In genomic region chr13:45119990-45120864, GRCh38 we compare ENCODE assay signal across 1 cellular context.
A peak's percentile ranks its signal among the peaks of the same experiment; 100 is the strongest.
TF ChIP-seq lines count a peak whose summit lies in the region.

Gene GTF2F2 (plus strand): TSS chr13:45120510. CDS start chr13:45120656, 146 bp downstream.

TF ChIP-seq in WTC11, 78 proteins besides CTCF, POLR2A, EP300 and RAD21 (continued from another document):
- TF ChIP-seq HMGXB4 (CRISPR knock-in tag; IDR thresholded peaks at IDR 0.05), result no peak
- no peak for TF ChIP-seq USF2 (CRISPR knock-in tag; IDR thresholded peaks at IDR 0.05)
- TF ChIP-seq E2F1 (CRISPR knock-in tag; IDR thresholded peaks at IDR 0.05), result no peak
- no peak for TF ChIP-seq ATF3 (CRISPR knock-in tag; conservative IDR thresholded peaks at IDR 0.05)
- no peak for TF ChIP-seq GTF2I (CRISPR knock-in tag; conservative IDR thresholded peaks at IDR 0.05)
- no peak for TF ChIP-seq ATF6 (CRISPR knock-in tag; IDR thresholded peaks at IDR 0.05)
- no peak for TF ChIP-seq STAT6 (CRISPR knock-in tag; conservative IDR thresholded peaks at IDR 0.05; ENCODE audit: low read depth)
- no peak for TF ChIP-seq ZNF121 (CRISPR knock-in tag; IDR thresholded peaks at IDR 0.05)
- TF ChIP-seq ZNF512 (CRISPR knock-in tag; IDR thresholded peaks at IDR 0.05; ENCODE audit: borderline replicate concordance), result no peak
- TF ChIP-seq ATF1 (CRISPR knock-in tag; IDR thresholded peaks at IDR 0.05), result no peak
- TF ChIP-seq TEAD1 (CRISPR knock-in tag; IDR thresholded peaks at IDR 0.05), result peak; percentile 80; the same call in 1 of the 2 replicates
- no peak for TF ChIP-seq EMX1 (CRISPR knock-in tag; IDR thresholded peaks at IDR 0.05)
- no peak for TF ChIP-seq ELF4 (CRISPR knock-in tag; IDR thresholded peaks at IDR 0.05; ENCODE audit: low read depth)
- TF ChIP-seq ZNF423 (CRISPR knock-in tag; IDR thresholded peaks at IDR 0.05), result no peak
- TF ChIP-seq AFF4 (CRISPR knock-in tag; IDR thresholded peaks at IDR 0.05; ENCODE audit: borderline replicate concordance), result no peak
- no peak; the same call in 1 of the 2 replicates for TF ChIP-seq CREB1 (CRISPR knock-in tag; IDR thresholded peaks at IDR 0.05)
- TF ChIP-seq ZNF219 (CRISPR knock-in tag; IDR thresholded peaks at IDR 0.05; ENCODE audit: borderline replicate concordance), result no peak
- no peak for TF ChIP-seq TP53 (CRISPR knock-in tag; IDR thresholded peaks at IDR 0.05)
- no peak for TF ChIP-seq NR3C1 (CRISPR knock-in tag; conservative IDR thresholded peaks at IDR 0.05; ENCODE audit: low read depth)
- no peak for TF ChIP-seq PREB (CRISPR knock-in tag; IDR thresholded peaks at IDR 0.05; ENCODE audit: borderline replicate concordance)
- TF ChIP-seq PRDM15 (CRISPR knock-in tag; IDR thresholded peaks at IDR 0.05), result no peak
- TF ChIP-seq SMAD4 (CRISPR knock-in tag; IDR thresholded peaks at IDR 0.05), result no peak
- TF ChIP-seq MXD4 (CRISPR knock-in tag; IDR thresholded peaks at IDR 0.05; ENCODE audit: borderline replicate concordance), result no peak
- TF ChIP-seq OVOL2 (CRISPR knock-in tag; IDR thresholded peaks at IDR 0.05; ENCODE audit: borderline replicate concordance), result no peak
